In the genomic region with DNA sequence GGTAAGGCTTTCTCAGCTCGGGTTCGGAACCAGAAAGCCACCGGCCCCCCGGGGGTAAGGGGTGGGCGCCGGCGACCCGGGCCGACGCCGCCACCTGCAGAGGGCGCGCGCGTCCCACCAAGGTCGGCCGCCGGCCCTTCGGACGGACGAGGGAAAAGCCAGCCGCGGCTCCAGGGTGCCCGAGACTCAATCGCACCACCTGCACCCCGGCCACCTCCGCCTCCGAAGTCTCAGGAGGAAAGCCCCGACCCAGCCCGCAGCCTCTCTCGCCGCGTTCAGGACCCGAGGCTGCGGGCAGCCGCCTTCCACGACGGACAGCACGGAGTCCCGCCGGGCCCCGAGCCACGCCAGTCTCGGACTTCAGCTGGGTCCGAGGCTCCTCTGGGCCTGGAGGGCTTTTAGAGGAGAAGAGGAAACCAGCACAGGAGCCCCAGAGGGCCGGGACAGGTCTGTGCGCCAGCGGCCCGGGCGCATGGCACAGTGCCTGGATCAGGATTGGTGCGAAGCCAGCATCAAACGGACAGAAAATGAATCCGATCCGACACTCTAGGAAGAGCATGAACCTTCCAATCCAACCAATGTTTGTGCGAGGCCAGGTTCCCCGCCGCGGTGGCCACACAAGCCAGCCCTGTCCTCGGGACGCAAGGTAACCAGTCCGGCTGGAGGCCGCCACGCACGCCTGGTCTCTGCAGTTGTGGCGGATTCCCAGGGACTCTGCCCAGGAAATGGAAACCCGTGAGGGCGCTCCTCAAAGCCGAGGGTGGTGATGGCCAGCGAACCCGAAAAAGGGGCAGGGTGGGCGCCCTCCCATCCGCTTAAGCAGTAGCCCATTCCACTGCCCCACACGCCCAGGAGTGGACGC, we compare ENCODE assay signal across 8 cellular contexts. TPM values are rescaled to one million over a fixed set of nuclear protein-coding genes. Genes with fewer than 3 reads are reported as not detected.
DNase-seq lines count a peak whose midpoint lies in the region; ATAC-seq and TF ChIP-seq lines count a peak whose summit lies in the region.

No MANE protein-coding gene starts in this region.

- H3K9me3 ChIP-seq in BE2C (no peaks in the 10 kb centered on the region), gastrocnemius medialis (no peaks in the 10 kb centered on the region)

- H3K36me3 ChIP-seq in BE2C = peaks cover 14% of the 10 kb centered on the region
- H3K36me3 ChIP-seq in gastrocnemius medialis = no peaks in the 10 kb centered on the region

- H3K4me3 ChIP-seq in BE2C (ENCODE audit: low read depth, low read length) = peak overlapping the region; percentile 43
- H3K4me3 ChIP-seq in gastrocnemius medialis = peak overlapping the region in 2 of 4 donors; percentile 0 to 8

- no peak overlapping the region for H3K27ac Mint-ChIP-seq in WTC11

- peaks cover 2% of the 10 kb centered on the region for H3K36me3 Mint-ChIP-seq in WTC11

- no peak for TF ChIP-seq POLR2A in gastrocnemius medialis (IDR thresholded peaks at IDR 0.05)

- in situ Hi-C loops in gastrocnemius medialis (cut with MboI; ENCODE audit: low sequenced_read_pairs in 4 of 4) = no loop called here

- DNase-seq in BE2C (peak; percentile 78), GM20000 (ENCODE audit: low spot score) (peak; percentile 91), WTC11 (ENCODE audit: low spot score) (peak; percentile 72), left ventricle myocardium superior (peak; percentile 72), gastrocnemius medialis (no peak), dedifferentiated amniotic fluid mesenchymal stem cell (ENCODE audit: extremely low spot score) (no peak)

- ATAC-seq in WTC11 (peak; percentile 28), left ventricle myocardium superior (peak; percentile 65), gastrocnemius medialis (peak; percentile 39 to 58), GM19328 (IDR thresholded peaks at IDR 0.05; ENCODE audit: unreplicated experiment) (no peak), GM18858 (IDR thresholded peaks at IDR 0.05; ENCODE audit: unreplicated experiment) (no peak)

- H3K9me3 Mint-ChIP-seq in WTC11 = no peaks in the 10 kb centered on the region

- H3K4me1 Mint-ChIP-seq in WTC11 = peaks cover 48% of the 10 kb centered on the region

- CTCF ChIA-PET in WTC11 (lab: Charles Lee) = interaction anchor here (0.6 to 3.4 kb wide), 35 partner anchors 7 to 334 kb away, joined by 3 to 165 read pairs (median 6); a partner anchor contains a TSS

- intact Hi-C loops in left ventricle myocardium superior (cut with micrococcal nuclease) (no loop called here), gastrocnemius medialis (cut with DNase I; ENCODE audit: low total_unique reads) (loop anchor here (1.0 to 5.0 kb wide), 2 partner anchors 127 to 201 kb away; no protein-coding TSS in a partner anchor)

- H3K4me1 ChIP-seq in BE2C = peaks cover 14% of the 10 kb centered on the region
- peaks cover 7 to 21% of the 10 kb centered on the region in 2 donors for H3K4me1 ChIP-seq in gastrocnemius medialis

- POLR2A ChIA-PET in WTC11 (lab: Charles Lee) = interaction anchor here (0.6 to 1.7 kb wide), 11 partner anchors 11 to 203 kb away, joined by 3 to 16 read pairs (median 3); a partner anchor contains a TSS

- TF ChIP-seq CTCF in BE2C (IDR thresholded peaks at IDR 0.05; ENCODE audit: low read depth, low read length) (peak; percentile 69), GM20000 (IDR thresholded peaks at IDR 0.05; ENCODE audit: extremely low read depth, missing control alignments) (peak; percentile 94), WTC11 (IDR thresholded peaks at IDR 0.05) (peak; percentile 65), gastrocnemius medialis (IDR thresholded peaks at IDR 0.05 in 4 of 5, conservative IDR thresholded peaks at IDR 0.05 in 1 of 5) (peak; percentile 68 to 82 (median 79))

- H3K27ac ChIP-seq in gastrocnemius medialis = no peak overlapping the region

- H3K4me3 Mint-ChIP-seq in WTC11 = no peak overlapping the region

- H3K27me3 Mint-ChIP-seq in WTC11 (ENCODE audit: low read depth) = peaks cover 87% of the 10 kb centered on the region

- H3K27me3 ChIP-seq in BE2C = peaks cover 20% of the 10 kb centered on the region
- peaks cover 69 to 83% (median 80%) of the 10 kb centered on the region in 3 donors for H3K27me3 ChIP-seq in gastrocnemius medialis

TF ChIP-seq in WTC11, 78 proteins besides CTCF, POLR2A, EP300 and RAD21 (continues in another document):
- TF ChIP-seq, protein P1, sequence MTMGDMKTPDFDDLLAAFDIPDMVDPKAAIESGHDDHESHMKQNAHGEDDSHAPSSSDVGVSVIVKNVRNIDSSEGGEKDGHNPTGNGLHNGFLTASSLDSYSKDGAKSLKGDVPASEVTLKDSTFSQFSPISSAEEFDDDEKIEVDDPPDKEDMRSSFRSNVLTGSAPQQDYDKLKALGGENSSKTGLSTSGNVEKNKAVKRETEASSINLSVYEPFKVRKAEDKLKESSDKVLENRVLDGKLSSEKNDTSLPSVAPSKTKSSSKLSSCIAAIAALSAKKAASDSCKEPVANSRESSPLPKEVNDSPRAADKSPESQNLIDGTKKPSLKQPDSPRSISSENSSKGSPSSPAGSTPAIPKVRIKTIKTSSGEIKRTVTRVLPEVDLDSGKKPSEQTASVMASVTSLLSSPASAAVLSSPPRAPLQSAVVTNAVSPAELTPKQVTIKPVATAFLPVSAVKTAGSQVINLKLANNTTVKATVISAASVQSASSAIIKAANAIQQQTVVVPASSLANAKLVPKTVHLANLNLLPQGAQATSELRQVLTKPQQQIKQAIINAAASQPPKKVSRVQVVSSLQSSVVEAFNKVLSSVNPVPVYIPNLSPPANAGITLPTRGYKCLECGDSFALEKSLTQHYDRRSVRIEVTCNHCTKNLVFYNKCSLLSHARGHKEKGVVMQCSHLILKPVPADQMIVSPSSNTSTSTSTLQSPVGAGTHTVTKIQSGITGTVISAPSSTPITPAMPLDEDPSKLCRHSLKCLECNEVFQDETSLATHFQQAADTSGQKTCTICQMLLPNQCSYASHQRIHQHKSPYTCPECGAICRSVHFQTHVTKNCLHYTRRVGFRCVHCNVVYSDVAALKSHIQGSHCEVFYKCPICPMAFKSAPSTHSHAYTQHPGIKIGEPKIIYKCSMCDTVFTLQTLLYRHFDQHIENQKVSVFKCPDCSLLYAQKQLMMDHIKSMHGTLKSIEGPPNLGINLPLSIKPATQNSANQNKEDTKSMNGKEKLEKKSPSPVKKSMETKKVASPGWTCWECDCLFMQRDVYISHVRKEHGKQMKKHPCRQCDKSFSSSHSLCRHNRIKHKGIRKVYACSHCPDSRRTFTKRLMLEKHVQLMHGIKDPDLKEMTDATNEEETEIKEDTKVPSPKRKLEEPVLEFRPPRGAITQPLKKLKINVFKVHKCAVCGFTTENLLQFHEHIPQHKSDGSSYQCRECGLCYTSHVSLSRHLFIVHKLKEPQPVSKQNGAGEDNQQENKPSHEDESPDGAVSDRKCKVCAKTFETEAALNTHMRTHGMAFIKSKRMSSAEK (CRISPR knock-in tag; IDR thresholded peaks at IDR 0.05; ENCODE audit: borderline replicate concordance) = no peak
- TF ChIP-seq ZNF138 (CRISPR knock-in tag; conservative IDR thresholded peaks at IDR 0.05) = no peak
- TF ChIP-seq, protein P2, sequence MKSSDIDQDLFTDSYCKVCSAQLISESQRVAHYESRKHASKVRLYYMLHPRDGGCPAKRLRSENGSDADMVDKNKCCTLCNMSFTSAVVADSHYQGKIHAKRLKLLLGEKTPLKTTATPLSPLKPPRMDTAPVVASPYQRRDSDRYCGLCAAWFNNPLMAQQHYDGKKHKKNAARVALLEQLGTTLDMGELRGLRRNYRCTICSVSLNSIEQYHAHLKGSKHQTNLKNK (CRISPR knock-in tag; IDR thresholded peaks at IDR 0.05) = no peak
- TF ChIP-seq, protein P3, sequence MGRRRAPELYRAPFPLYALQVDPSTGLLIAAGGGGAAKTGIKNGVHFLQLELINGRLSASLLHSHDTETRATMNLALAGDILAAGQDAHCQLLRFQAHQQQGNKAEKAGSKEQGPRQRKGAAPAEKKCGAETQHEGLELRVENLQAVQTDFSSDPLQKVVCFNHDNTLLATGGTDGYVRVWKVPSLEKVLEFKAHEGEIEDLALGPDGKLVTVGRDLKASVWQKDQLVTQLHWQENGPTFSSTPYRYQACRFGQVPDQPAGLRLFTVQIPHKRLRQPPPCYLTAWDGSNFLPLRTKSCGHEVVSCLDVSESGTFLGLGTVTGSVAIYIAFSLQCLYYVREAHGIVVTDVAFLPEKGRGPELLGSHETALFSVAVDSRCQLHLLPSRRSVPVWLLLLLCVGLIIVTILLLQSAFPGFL (CRISPR knock-in tag; IDR thresholded peaks at IDR 0.05; ENCODE audit: borderline replicate concordance) = no peak
- TF ChIP-seq, protein P4, sequence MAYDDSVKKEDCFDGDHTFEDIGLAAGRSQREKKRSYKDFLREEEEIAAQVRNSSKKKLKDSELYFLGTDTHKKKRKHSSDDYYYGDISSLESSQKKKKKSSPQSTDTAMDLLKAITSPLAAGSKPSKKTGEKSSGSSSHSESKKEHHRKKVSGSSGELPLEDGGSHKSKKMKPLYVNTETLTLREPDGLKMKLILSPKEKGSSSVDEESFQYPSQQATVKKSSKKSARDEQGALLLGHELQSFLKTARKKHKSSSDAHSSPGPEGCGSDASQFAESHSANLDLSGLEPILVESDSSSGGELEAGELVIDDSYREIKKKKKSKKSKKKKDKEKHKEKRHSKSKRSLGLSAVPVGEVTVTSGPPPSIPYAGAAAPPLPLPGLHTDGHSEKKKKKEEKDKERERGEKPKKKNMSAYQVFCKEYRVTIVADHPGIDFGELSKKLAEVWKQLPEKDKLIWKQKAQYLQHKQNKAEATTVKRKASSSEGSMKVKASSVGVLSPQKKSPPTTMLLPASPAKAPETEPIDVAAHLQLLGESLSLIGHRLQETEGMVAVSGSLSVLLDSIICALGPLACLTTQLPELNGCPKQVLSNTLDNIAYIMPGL (CRISPR knock-in tag; IDR thresholded peaks at IDR 0.05) = peak; percentile 10; the same call in 1 of the 2 replicates

RNA-seq across cellular contexts. Expression of a gene that starts 6.7 kb away (rescaled TPM):
- 54.5 TPM for polyA plus RNA-seq in BE2C (2012; ENCODE audit: insufficient read depth, insufficient read length, low read depth)
- total RNA-seq in WTC11 (2021) = 1.8 to 2.1 TPM (median 2.0 TPM) in 3 replicates
- total RNA-seq in left ventricle myocardium superior = 8.2 TPM
- under 1 TPM in 3 of 4 donors, not detected in 1; 0.18 to 0.94 (median 0.49) TPM for total RNA-seq in gastrocnemius medialis

RNA-seq across cellular contexts. Expression of a gene that starts 12.2 kb away (rescaled TPM):
- polyA plus RNA-seq in BE2C (2012; ENCODE audit: insufficient read depth, insufficient read length, low read depth) = 46.9 TPM
- total RNA-seq in WTC11 (2021) (78.1 to 85.5 TPM (median 78.7 TPM) in 3 replicates), left ventricle myocardium superior (2.9 TPM), gastrocnemius medialis (1 to 10 TPM in 1 of 4 donors, under 1 TPM in 2, not detected in 1; 0.13 to 1.1 (median 0.42) TPM)

RNA-seq across cellular contexts. Expression of a gene that starts 49.1 kb away (rescaled TPM):
- 226 TPM for polyA plus RNA-seq in BE2C (2012; ENCODE audit: insufficient read depth, insufficient read length, low read depth)
- total RNA-seq in WTC11 (2021) = 3.2 to 3.9 TPM (median 3.3 TPM) in 3 replicates
- total RNA-seq in left ventricle myocardium superior = 27.4 TPM
- total RNA-seq in gastrocnemius medialis = 1 to 10 TPM; 3.0 to 9.0 (median 5.3) TPM

RNA-seq across cellular contexts. Expression of a gene that starts 59.4 kb away (rescaled TPM):
- not detected for polyA plus RNA-seq in BE2C (2012; ENCODE audit: insufficient read depth, insufficient read length, low read depth)
- 0.11 TPM in 1 of 3 replicates, not detected in the others for total RNA-seq in WTC11 (2021)
- not detected for total RNA-seq in left ventricle myocardium superior
- total RNA-seq in gastrocnemius medialis = not detected

Comparison
In these comparisons a context has a peak if more than half of its experiments do, and no peak if none do; other contexts are left out.
1. DNase-seq: peak in BE2C (single experiment), GM20000 (single experiment), WTC11 (single experiment) and left ventricle myocardium superior (single experiment); none in gastrocnemius medialis (0 of 2) and dedifferentiated amniotic fluid mesenchymal stem cell (single experiment).
2. ATAC-seq: peak in WTC11 (single experiment), left ventricle myocardium superior (single experiment) and gastrocnemius medialis (2 of 2); none in GM19328 (single experiment) and GM18858 (single experiment).
3. RNA of a gene that starts 12.2 kb away (total RNA-seq): 78.1 to 85.5 TPM in WTC11; 2.9 TPM in left ventricle myocardium superior (single experiment) and 0.13 to 1.1 TPM in gastrocnemius medialis; every median in the first group is over 10 times any median in the second.
4. Peak in every context shown above with its lines, with median percentiles within 50 percentile points of each other: CTCF ChIP-seq.